ENCODE assay signal across 1 cellular context in the genomic region with DNA sequence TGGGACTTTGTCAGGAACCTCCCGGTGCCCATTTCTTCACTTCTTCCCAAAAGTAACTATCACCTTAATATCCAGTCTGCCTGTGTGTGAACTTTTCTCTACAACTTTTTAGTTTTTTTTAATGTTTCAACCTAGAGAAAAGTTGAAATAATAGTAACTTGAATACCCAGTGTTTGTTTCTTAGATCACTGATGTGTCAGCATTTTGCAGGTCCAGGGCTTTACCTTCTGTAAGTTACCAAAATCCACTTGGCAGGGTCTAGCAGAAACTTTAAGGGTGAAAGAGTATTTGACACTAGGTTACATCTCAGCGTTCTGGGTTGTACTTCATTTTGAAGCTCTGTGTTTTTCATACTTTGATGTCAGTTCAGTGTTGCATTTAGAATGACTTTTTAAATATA.
TF ChIP-seq lines count a peak whose summit lies in the region.

No MANE protein-coding gene starts in this region.

TF ChIP-seq in K562, 482 proteins besides CTCF, POLR2A, EP300 and RAD21 (continued from another document):
- no peak for TF ChIP-seq IRF9 (tag; IDR thresholded peaks at IDR 0.05)
- TF ChIP-seq HDAC2 (IDR thresholded peaks at IDR 0.05): no peak
- peak; percentile 25; the same call in 1 of the 2 replicates for TF ChIP-seq MAFF (IDR thresholded peaks at IDR 0.05; ENCODE audit: low read length)
- TF ChIP-seq MAFK (IDR thresholded peaks at IDR 0.05; ENCODE audit: low read length): 0 out of 2 replicates have a peak, but pooled peaks have one; percentile 24
- peak; percentile 70 for TF ChIP-seq ZNF316 (IDR thresholded peaks at IDR 0.05)
- peak; percentile 50 for TF ChIP-seq C11orf30 (IDR thresholded peaks at IDR 0.05; ENCODE audit: low read depth)
- TF ChIP-seq MED1 (CRISPR knock-in tag; IDR thresholded peaks at IDR 0.05; ENCODE audit: borderline replicate concordance): no peak
- no peak for TF ChIP-seq BCOR (IDR thresholded peaks at IDR 0.05)
- no peak for TF ChIP-seq CHD1 (IDR thresholded peaks at IDR 0.05; ENCODE audit: low read length)
- TF ChIP-seq CTCFL (IDR thresholded peaks at IDR 0.05; ENCODE audit: borderline replicate concordance, insufficient read depth, low read depth, low read length, poor library complexity, severe bottlenecking): no peak
